In the genomic region with DNA sequence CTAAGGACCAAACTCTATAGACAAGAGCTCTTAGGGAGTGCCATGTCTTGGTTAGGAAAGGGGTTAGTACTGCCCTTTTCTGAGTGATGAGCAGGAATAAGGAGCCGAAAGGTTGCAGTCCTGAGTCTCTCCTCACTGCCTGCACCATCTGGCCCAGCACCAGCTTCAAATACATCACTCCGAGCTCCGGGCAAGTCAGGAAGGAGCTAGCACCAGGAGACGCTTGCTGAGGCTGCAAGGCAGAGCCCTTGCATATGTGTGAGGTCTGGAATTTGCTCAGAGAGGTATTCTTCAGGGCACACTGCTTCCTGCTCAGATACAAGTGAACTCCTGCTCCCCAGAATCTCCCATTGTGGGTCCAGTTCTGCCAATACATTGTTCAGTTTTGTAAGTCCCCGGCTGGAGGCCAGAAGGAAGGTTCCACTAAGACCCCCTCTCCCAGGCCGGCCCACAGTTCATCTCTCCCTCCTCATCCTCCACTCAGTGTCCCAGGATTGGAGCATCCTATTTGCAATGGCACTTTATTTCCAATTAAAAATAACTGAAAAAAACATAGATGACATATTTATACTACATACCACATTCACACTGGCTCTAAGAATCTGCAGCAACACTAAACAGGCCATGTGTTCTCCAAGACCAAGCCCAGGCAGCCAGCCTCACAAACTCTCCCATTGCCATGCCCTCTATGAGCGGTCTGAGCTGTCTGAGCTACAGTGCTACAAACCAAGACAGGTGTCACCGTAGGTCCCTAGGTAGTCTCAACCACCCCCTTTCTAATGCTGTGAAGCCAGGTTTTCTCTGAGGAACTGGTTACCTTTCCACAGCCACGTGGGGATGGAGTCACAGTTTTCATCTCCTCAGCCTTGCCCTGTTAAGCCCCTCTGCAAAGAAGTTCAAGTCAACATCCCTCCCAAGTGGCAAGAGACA, we compare ENCODE assay signal across 20 cellular contexts. TPM values are rescaled to one million over a fixed set of nuclear protein-coding genes. Genes with fewer than 3 reads are reported as not detected.
"Had no signal": no experiment of that assay in that cellular context is flagged by ENCODE, and none has a peak within 500 bp of the region (broad histone marks: within the 10 kb centered on the region; RNA-seq: fewer than 3 reads in every experiment).

No MANE protein-coding gene starts in this region.

- H3K36me3 ChIP-seq: adrenal gland, esophagus squamous epithelium, right lobe of liver, vagina had no signal

- H3K4me3 Mint-ChIP-seq: activated CD4-positive, alpha-beta T cell treated with anti-CD3 and anti-CD28 coated beads for 36 hours; activated CD8-positive, alpha-beta T cell treated with anti-CD3 and anti-CD28 coated beads for 36 hours; activated naive CD4-positive, alpha-beta T cell treated with anti-CD3 and anti-CD28 coated beads, Interleukin-2, amount 10 ng/mL, durations not matched to agents 7 days and 5 days had no signal

- H3K9me3 Mint-ChIP-seq: activated CD8-positive, alpha-beta T cell treated with anti-CD3 and anti-CD28 coated beads for 36 hours; activated naive CD4-positive, alpha-beta T cell treated with anti-CD3 and anti-CD28 coated beads, Interleukin-2, amount 10 ng/mL, durations not matched to agents 7 days and 5 days had no signal

- H3K27ac ChIP-seq: adrenal gland, esophagus squamous epithelium, psoas muscle, right lobe of liver, tibial artery, vagina, VCaP had no signal

- H3K9me3 ChIP-seq: adrenal gland, esophagus squamous epithelium, psoas muscle, right lobe of liver, tibial artery, vagina had no signal

- H3K4me1 ChIP-seq: adrenal gland, esophagus squamous epithelium, psoas muscle, right lobe of liver, tibial artery, vagina had no signal

- H3K27me3 ChIP-seq: adrenal gland, esophagus squamous epithelium, right lobe of liver, tibial artery, vagina had no signal

- H3K27me3 Mint-ChIP-seq: activated CD4-positive, alpha-beta T cell treated with anti-CD3 and anti-CD28 coated beads for 36 hours; activated CD8-positive, alpha-beta T cell treated with anti-CD3 and anti-CD28 coated beads for 36 hours; activated naive CD4-positive, alpha-beta T cell treated with anti-CD3 and anti-CD28 coated beads, Interleukin-2, amount 10 ng/mL, durations not matched to agents 7 days and 5 days had no signal

- H3K27ac Mint-ChIP-seq: activated CD4-positive, alpha-beta T cell treated with anti-CD3 and anti-CD28 coated beads for 36 hours; activated CD8-positive, alpha-beta T cell treated with anti-CD3 and anti-CD28 coated beads for 36 hours; activated naive CD4-positive, alpha-beta T cell treated with anti-CD3 and anti-CD28 coated beads, Interleukin-2, amount 10 ng/mL, durations not matched to agents 7 days and 5 days had no signal

- DNase-seq: activated CD8-positive, alpha-beta T cell treated with anti-CD3 and anti-CD28 coated beads for 36 hours; activated naive CD4-positive, alpha-beta T cell treated with anti-CD3 and anti-CD28 coated beads, Interleukin-2, amount 10 ng/mL, durations not matched to agents 7 days and 5 days; cortex of kidney; effector CD4-positive, alpha-beta T cell; esophagus squamous epithelium; glutamatergic neuron; psoas muscle had no signal

- H3K4me3 ChIP-seq: adrenal gland, esophagus squamous epithelium, psoas muscle, right lobe of liver, tibial artery, vagina had no signal

RNA-seq across cellular contexts. Expression of a gene that starts 55.1 kb away (rescaled TPM):
- total RNA-seq: activated CD4-positive, alpha-beta T cell treated with anti-CD3 and anti-CD28 coated beads for 36 hours; activated CD8-positive, alpha-beta T cell treated with anti-CD3 and anti-CD28 coated beads for 36 hours; adrenal gland; endothelial cell of umbilical vein; esophagus squamous epithelium; fibroblast of villous mesenchyme; lower leg skin; myocyte; omental fat pad; psoas muscle; right lobe of liver; T-helper 1 cell treated with Interleukin-12 subunit alpha and Interleukin-12 subunit beta and Interleukin-4 antibody, amounts not matched to agents 30 ng/mL and 1 ng/mL, for 36 hours; vagina had no signal
- polyA plus RNA-seq: adrenal gland, endothelial cell of umbilical vein, neural cell, psoas muscle had no signal
